Comparison of ENCODE assay signal across 8 cellular contexts in genomic region chr14:24310666-24311604, GRCh38. TPM values are rescaled to one million over a fixed set of nuclear protein-coding genes. Genes with fewer than 3 reads are reported as not detected.
DNase-seq lines count a peak whose midpoint lies in the region; ATAC-seq, FAIRE-seq and TF ChIP-seq lines count a peak whose summit lies in the region.

TSS of gene LTB4R (plus strand) at chr14:24311502. CDS start at chr14:24315652, 4,150 bp downstream.

- in situ Hi-C loops in GM13976 (cut with MboI; ENCODE audit: low sequenced_read_pairs, unreplicated experiment) = no loop called here

- DNase-seq in GM13976 (ENCODE audit: low spot score) = peak; percentile 76
- DNase-seq in NCI-H748 (lab: John Stamatoyannopoulos, UW; ENCODE audit: unreplicated experiment) = peak; percentile 91
- DNase-seq in activated effector memory CD4-positive, alpha-beta T cell treated with anti-CD3 and anti-CD28 coated beads, Interleukin-2, amount 50 U/mL, for 16 hours = peak; percentile 89
- DNase-seq in frontal cortex (ENCODE audit: low spot score in 2 of 2) = peak; percentile 77 to 80
- DNase-seq in posterior vena cava (ENCODE audit: low spot score) = peak; percentile 92
- no peak for DNase-seq in NCI-H82 treated with DMSO at 0.1 percent for 48 hours (lab: John Stamatoyannopoulos, UW; ENCODE audit: unreplicated experiment)
- DNase-seq in D721Med (ENCODE audit: insufficient read length, low spot score) = no peak

- intact Hi-C loops in posterior vena cava (cut with DNase I) = no loop called here

- peak; percentile 69 for ATAC-seq in HG02759 (IDR thresholded peaks at IDR 0.05; ENCODE audit: unreplicated experiment)

- TF ChIP-seq CTCF in GM13976 (IDR thresholded peaks at IDR 0.05; ENCODE audit: borderline replicate concordance, control extremely low read depth, extremely low read depth, insufficient read depth, missing control alignments) (peak; percentile 51), D721Med (IDR thresholded peaks at IDR 0.05; ENCODE audit: insufficient read depth, missing control alignments) (no peak)

- FAIRE-seq in frontal cortex (lab: Jason Lieb, UNC) = no peak
- no peak for FAIRE-seq in D721Med (lab: Jason Lieb, UNC)

RNA-seq across cellular contexts. Expression of gene LTB4R, which starts in this region (rescaled TPM):
- total RNA-seq in frontal cortex = 1.2 TPM
- 1 to 10 TPM; 5.6 TPM for total RNA-seq in posterior vena cava

Comparison
In these comparisons a context has a peak if more than half of its experiments do, and no peak if none do; other contexts are left out.
1. DNase-seq: peak in GM13976 (single experiment), NCI-H748 (single experiment), activated effector memory CD4-positive, alpha-beta T cell treated with anti-CD3 and anti-CD28 coated beads, Interleukin-2, amount 50 U/mL, for 16 hours (single experiment), frontal cortex (2 of 2) and posterior vena cava (single experiment); none in NCI-H82 treated with DMSO at 0.1 percent for 48 hours (single experiment) and D721Med (single experiment).